In the genomic region with DNA sequence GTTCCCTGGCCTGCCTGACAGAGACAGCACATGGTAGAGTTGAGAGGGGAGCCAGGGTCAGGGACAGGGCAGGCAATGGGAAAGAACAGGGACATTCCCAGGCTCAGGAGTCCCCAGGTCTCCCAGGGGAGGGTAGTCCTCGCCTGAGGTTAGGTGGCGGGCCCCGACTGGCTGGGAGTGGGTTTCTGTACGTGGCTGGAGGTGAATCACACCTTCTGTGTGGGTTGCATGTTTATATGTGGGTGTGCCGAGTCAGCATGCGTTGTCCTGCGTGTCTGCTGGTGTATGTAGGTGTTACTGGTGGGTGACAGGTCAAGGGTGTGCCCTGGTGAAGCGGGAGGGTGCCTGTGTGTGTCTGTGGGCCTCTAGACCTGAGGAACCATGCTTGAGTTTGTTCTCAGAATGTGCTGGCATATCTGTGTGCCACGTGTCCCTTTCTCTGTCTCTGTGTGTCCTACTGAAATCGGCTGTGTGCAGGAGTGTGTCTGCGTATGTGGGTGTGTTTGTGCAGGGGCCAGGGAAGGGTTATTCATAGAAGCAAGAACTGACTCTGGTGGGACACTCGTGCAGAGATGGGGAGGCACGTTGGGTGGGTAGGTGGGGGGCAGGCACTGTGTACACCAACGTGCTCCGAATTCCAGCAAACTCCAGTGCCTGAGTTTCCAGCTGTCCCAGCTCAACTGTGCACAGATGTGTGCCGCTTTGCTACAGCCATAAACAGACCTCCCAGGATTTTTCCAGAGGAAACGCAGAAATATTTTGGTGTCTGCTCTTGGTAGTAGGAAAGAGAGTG, we compare ENCODE assay signal across 1 cellular context.
TF ChIP-seq lines count a peak whose summit lies in the region.

No MANE protein-coding gene starts in this region.

TF ChIP-seq in SK-N-SH, 30 proteins besides CTCF, POLR2A, EP300 and RAD21:
- TF ChIP-seq TAF1 (IDR thresholded peaks at IDR 0.05; ENCODE audit: borderline replicate concordance, low read depth, low read length) (no peak), YY1 (IDR thresholded peaks at IDR 0.05; ENCODE audit: low read depth) (no peak)
- TF ChIP-seq, protein P1, sequence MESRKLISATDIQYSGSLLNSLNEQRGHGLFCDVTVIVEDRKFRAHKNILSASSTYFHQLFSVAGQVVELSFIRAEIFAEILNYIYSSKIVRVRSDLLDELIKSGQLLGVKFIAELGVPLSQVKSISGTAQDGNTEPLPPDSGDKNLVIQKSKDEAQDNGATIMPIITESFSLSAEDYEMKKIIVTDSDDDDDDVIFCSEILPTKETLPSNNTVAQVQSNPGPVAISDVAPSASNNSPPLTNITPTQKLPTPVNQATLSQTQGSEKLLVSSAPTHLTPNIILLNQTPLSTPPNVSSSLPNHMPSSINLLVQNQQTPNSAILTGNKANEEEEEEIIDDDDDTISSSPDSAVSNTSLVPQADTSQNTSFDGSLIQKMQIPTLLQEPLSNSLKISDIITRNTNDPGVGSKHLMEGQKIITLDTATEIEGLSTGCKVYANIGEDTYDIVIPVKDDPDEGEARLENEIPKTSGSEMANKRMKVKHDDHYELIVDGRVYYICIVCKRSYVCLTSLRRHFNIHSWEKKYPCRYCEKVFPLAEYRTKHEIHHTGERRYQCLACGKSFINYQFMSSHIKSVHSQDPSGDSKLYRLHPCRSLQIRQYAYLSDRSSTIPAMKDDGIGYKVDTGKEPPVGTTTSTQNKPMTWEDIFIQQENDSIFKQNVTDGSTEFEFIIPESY (IDR thresholded peaks at IDR 0.05; ENCODE audit: borderline replicate concordance, low read depth): no peak
- TF ChIP-seq, protein P2, sequence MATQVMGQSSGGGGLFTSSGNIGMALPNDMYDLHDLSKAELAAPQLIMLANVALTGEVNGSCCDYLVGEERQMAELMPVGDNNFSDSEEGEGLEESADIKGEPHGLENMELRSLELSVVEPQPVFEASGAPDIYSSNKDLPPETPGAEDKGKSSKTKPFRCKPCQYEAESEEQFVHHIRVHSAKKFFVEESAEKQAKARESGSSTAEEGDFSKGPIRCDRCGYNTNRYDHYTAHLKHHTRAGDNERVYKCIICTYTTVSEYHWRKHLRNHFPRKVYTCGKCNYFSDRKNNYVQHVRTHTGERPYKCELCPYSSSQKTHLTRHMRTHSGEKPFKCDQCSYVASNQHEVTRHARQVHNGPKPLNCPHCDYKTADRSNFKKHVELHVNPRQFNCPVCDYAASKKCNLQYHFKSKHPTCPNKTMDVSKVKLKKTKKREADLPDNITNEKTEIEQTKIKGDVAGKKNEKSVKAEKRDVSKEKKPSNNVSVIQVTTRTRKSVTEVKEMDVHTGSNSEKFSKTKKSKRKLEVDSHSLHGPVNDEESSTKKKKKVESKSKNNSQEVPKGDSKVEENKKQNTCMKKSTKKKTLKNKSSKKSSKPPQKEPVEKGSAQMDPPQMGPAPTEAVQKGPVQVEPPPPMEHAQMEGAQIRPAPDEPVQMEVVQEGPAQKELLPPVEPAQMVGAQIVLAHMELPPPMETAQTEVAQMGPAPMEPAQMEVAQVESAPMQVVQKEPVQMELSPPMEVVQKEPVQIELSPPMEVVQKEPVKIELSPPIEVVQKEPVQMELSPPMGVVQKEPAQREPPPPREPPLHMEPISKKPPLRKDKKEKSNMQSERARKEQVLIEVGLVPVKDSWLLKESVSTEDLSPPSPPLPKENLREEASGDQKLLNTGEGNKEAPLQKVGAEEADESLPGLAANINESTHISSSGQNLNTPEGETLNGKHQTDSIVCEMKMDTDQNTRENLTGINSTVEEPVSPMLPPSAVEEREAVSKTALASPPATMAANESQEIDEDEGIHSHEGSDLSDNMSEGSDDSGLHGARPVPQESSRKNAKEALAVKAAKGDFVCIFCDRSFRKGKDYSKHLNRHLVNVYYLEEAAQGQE (IDR thresholded peaks at IDR 0.05; ENCODE audit: low read depth, low read length): no peak
